In the genomic region with DNA sequence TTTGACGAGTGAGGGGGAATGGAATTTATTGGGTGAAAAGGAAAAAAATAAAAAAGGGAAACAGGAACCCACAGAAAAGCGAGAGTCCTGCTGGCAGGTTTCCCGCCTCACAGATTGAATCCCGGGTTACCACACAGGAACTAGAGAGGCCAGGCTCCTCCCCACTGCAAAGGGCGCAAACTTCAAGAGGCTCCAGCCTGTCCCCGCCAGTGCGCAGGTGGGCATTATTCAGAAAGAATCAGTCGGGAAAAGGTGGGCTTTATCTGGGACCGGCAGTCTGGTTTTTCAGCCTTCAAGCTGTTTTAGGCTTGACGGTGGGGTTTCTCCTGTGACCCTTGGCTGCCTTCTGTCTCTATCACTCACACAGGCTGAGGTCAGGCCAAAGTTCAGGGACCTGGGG, we compare ENCODE assay signal across 21 cellular contexts.
"Had no signal": no experiment of that assay in that cellular context is flagged by ENCODE, and none has a peak within 500 bp of the region (broad histone marks: within the 10 kb centered on the region; RNA-seq: fewer than 3 reads in every experiment).

No MANE protein-coding gene starts in this region.

- H3K27ac ChIP-seq: dorsolateral prefrontal cortex, gastroesophageal sphincter, heart left ventricle, left lung, spleen, thoracic aorta, upper lobe of right lung had no signal

- H3K4me3 ChIP-seq: dorsolateral prefrontal cortex, gastroesophageal sphincter, heart left ventricle, left lung, lung, spleen, thoracic aorta, upper lobe of right lung had no signal

- H3K27me3 Mint-ChIP-seq: activated naive CD8-positive, alpha-beta T cell treated with anti-CD3 and anti-CD28 coated beads for 36 hours had no signal

- ATAC-seq: activated T-cell treated with anti-CD3 and anti-CD28 coated beads, Interleukin-2, amount 50 U/mL, for 4 hours; gastroesophageal sphincter; heart left ventricle; left lung; natural killer cell; upper lobe of right lung had no signal

- H3K27ac Mint-ChIP-seq: activated naive CD8-positive, alpha-beta T cell treated with anti-CD3 and anti-CD28 coated beads for 36 hours; activated T-helper 2 cell treated with anti-CD3 and anti-CD28 coated beads, Interferon-gamma antibody, Interleukin-2, Interleukin-4, amounts not matched to agents 10 μg/mL and 5 μg/mL and 100 μg/mL, durations not matched to agents 14 hours and 24 hours and 36 hours; natural killer cell had no signal

- H3K4me1 ChIP-seq: gastroesophageal sphincter, heart left ventricle, left lung, spleen, upper lobe of right lung had no signal

- H3K36me3 Mint-ChIP-seq: activated naive CD8-positive, alpha-beta T cell treated with anti-CD3 and anti-CD28 coated beads for 36 hours; natural killer cell had no signal

- H3K4me1 Mint-ChIP-seq: activated naive CD8-positive, alpha-beta T cell treated with anti-CD3 and anti-CD28 coated beads for 36 hours; natural killer cell had no signal

- H3K27me3 ChIP-seq: gastroesophageal sphincter, heart left ventricle, left lung, spleen, upper lobe of right lung had no signal

- H3K9me3 ChIP-seq: gastroesophageal sphincter, thoracic aorta, upper lobe of right lung had no signal

- DNase-seq: activated CD8-positive, alpha-beta memory T cell treated with anti-CD3 and anti-CD28 coated beads, Interleukin-2, amount 50 U/mL, for 48 hours; activated naive CD4-positive, alpha-beta T cell treated with Interleukin-2 at 50 U/mL for 16 hours; activated naive CD8-positive, alpha-beta T cell treated with anti-CD3 and anti-CD28 coated beads for 36 hours; activated T-cell treated with anti-CD3 and anti-CD28 coated beads, Interleukin-2, amount 50 U/mL, for 4 hours; central memory CD4-positive, alpha-beta T cell; dorsolateral prefrontal cortex; heart left ventricle; kidney glomerular epithelial cell; natural killer cell; nucleus accumbens; spleen; stimulated activated CD4-positive, alpha-beta T cell treated with anti-CD3 and anti-CD28 coated beads, Interleukin-4, amount 100 ng/mL, for 1 hour; stimulated activated naive CD4-positive, alpha-beta T cell treated with Interleukin-2 at 50 U/mL for 16 hours; T-helper 1 cell; T-helper 9 cell; upper lobe of right lung had no signal

- H3K4me3 Mint-ChIP-seq: activated naive CD8-positive, alpha-beta T cell treated with anti-CD3 and anti-CD28 coated beads for 36 hours; activated T-cell treated with anti-CD3 and anti-CD28 coated beads, Interleukin-2, amount 50 U/mL, for 4 hours; natural killer cell had no signal

- H3K36me3 ChIP-seq: gastroesophageal sphincter, heart left ventricle, left lung, spleen, thoracic aorta, upper lobe of right lung had no signal
